1 cellular context compared by ENCODE assay signal in genomic region chr20:25437153-25437581, GRCh38.
TF ChIP-seq lines count a peak whose summit lies in the region.

No MANE protein-coding gene starts in this region.

TF ChIP-seq in IMR-90, 13 proteins besides CTCF, POLR2A, EP300 and RAD21 (continued from another document):
- TF ChIP-seq MAZ (IDR thresholded peaks at IDR 0.05; ENCODE audit: borderline replicate concordance, low read depth, low read length) (no peak), MAFK (IDR thresholded peaks at IDR 0.05; ENCODE audit: low read depth, low read length) (no peak)
